8 cellular contexts compared by ENCODE assay signal in the genomic region with DNA sequence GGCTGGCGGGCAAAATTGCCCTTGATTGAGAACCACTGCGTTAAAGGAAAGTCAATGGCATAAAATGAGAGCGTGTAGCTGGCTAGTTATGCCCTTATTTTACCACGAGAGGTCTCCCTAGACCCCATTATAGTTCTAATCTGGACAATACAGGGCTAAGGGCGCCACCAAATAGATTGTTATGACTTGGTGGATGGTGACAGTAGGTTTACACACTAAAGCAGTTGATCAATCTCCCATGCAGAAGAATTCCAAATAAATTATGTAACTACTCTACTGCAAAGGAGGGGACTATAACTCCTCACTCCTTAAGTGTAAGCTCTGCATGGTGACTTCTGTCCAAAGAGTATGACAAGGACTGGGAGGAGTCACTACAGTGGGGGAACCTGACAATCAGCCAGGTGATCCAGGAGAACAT. TPM values are rescaled to one million over a fixed set of nuclear protein-coding genes. Genes with fewer than 3 reads are reported as not detected.
DNase-seq lines count a peak whose midpoint lies in the region; ATAC-seq and TF ChIP-seq lines count a peak whose summit lies in the region.

No MANE protein-coding gene starts in this region.

- H3K36me3 ChIP-seq in trophoblast cell (ENCODE audit: control insufficient read depth in 1 of 2, insufficient read depth in 2 of 2, low read length in 2 of 2): no peaks in the 10 kb centered on the region

- no peaks in the 10 kb centered on the region for H3K9me3 Mint-ChIP-seq in activated naive CD8-positive, alpha-beta T cell treated with anti-CD3 and anti-CD28 coated beads for 36 hours

- no peak overlapping the region for H3K4me2 ChIP-seq in trophoblast cell (ENCODE audit: low read length)

- no peak overlapping the region for H2BK5ac ChIP-seq in trophoblast cell (ENCODE audit: low read depth, low read length, poor library complexity)

- H3K36me3 Mint-ChIP-seq in activated naive CD8-positive, alpha-beta T cell treated with anti-CD3 and anti-CD28 coated beads for 36 hours: no peaks in the 10 kb centered on the region

- no peak overlapping the region for H2BK12ac ChIP-seq in trophoblast cell (ENCODE audit: low read length)

- H3K23ac ChIP-seq in trophoblast cell (ENCODE audit: low read length): no peak overlapping the region

- ATAC-seq in GM18858 (IDR thresholded peaks at IDR 0.05; ENCODE audit: unreplicated experiment) (peak; percentile 46), Right ventricle myocardium superior (ENCODE audit: poor library complexity) (peak; percentile 97), HG03280 (IDR thresholded peaks at IDR 0.05; ENCODE audit: unreplicated experiment) (no peak)

- no peak overlapping the region for H3K4me3 Mint-ChIP-seq in activated naive CD8-positive, alpha-beta T cell treated with anti-CD3 and anti-CD28 coated beads for 36 hours

- no peak overlapping the region for H3K18ac ChIP-seq in trophoblast cell (ENCODE audit: low read length)

- H4K12ac ChIP-seq in trophoblast cell (ENCODE audit: low read depth, low read length): no peak overlapping the region

- no peaks in the 10 kb centered on the region for H3K4me1 ChIP-seq in trophoblast cell (ENCODE audit: control insufficient read depth in 1 of 2, insufficient read depth in 2 of 2, low read length in 2 of 2)

- no peak overlapping the region for H4K91ac ChIP-seq in trophoblast cell (ENCODE audit: low read depth, low read length)

- H2AFZ ChIP-seq in trophoblast cell (ENCODE audit: insufficient read depth, low read length, poor library complexity): no peak overlapping the region

- no peak overlapping the region for H3K9ac ChIP-seq in trophoblast cell (ENCODE audit: low read length)

- H3K27ac ChIP-seq in trophoblast cell (ENCODE audit: low read depth, low read length): no peak overlapping the region

- DNase-seq in AG09319 (ENCODE audit: extremely low read depth, low read depth) (no peak), LNCaP clone FGC (ENCODE audit: low read depth) (no peak), OCI-M1 (lab: John Stamatoyannopoulos, UW) (peak; percentile 88), Right ventricle myocardium superior (no peak), trophoblast cell (peak; percentile 47 to 90)
- peak; percentile 13 for DNase-seq in activated naive CD8-positive, alpha-beta T cell treated with anti-CD3 and anti-CD28 coated beads for 36 hours

- H3K27me3 ChIP-seq in trophoblast cell (ENCODE audit: insufficient read depth, low read length): no peaks in the 10 kb centered on the region

- H3K9me3 ChIP-seq in trophoblast cell (ENCODE audit: insufficient read depth, low read depth, low read length): no peaks in the 10 kb centered on the region

- no peak overlapping the region for H4K8ac ChIP-seq in trophoblast cell (ENCODE audit: low read depth, low read length)

- H2AK5ac ChIP-seq in trophoblast cell (ENCODE audit: low read length): no peak overlapping the region

- no peak overlapping the region for H3K4ac ChIP-seq in trophoblast cell (ENCODE audit: low read depth, low read length)

- no peak overlapping the region for H2BK120ac ChIP-seq in trophoblast cell (ENCODE audit: insufficient read depth, low read length, poor library complexity)

- no peak overlapping the region for H3K27ac Mint-ChIP-seq in activated naive CD8-positive, alpha-beta T cell treated with anti-CD3 and anti-CD28 coated beads for 36 hours

- H3K4me1 Mint-ChIP-seq in activated naive CD8-positive, alpha-beta T cell treated with anti-CD3 and anti-CD28 coated beads for 36 hours: no peaks in the 10 kb centered on the region

- H3K4me3 ChIP-seq in LNCaP clone FGC (ENCODE audit: low read depth, low read length): no peak overlapping the region
- no peak overlapping the region for H3K4me3 ChIP-seq in trophoblast cell (ENCODE audit: low read depth, low read length)

- TF ChIP-seq CTCF in AG09319 (IDR thresholded peaks at IDR 0.05; ENCODE audit: low read depth, low read length): peak; percentile 78
- TF ChIP-seq CTCF in LNCaP clone FGC (IDR thresholded peaks at IDR 0.05; ENCODE audit: control insufficient read depth, extremely low read depth, insufficient read depth): peak; percentile 89

- no CpG with 5 or more reads among the region's 5 CpGs for WGBS in trophoblast cell (ENCODE audit: extremely low coverage, insufficient coverage, insufficient read length)

- no peaks in the 10 kb centered on the region for H3K79me1 ChIP-seq in trophoblast cell (ENCODE audit: low read length)

- H3K79me2 ChIP-seq in trophoblast cell (ENCODE audit: control insufficient read depth, insufficient read depth, low read length, poor library complexity): no peaks in the 10 kb centered on the region

- intact Hi-C loops in Right ventricle myocardium superior (cut with DNase I): loop anchor here (2.0 to 10.0 kb wide), 2 partner anchors 130 to 244 kb away; no protein-coding TSS in a partner anchor

- H3K14ac ChIP-seq in trophoblast cell (ENCODE audit: low read length): no peak overlapping the region

- H3K27me3 Mint-ChIP-seq in activated naive CD8-positive, alpha-beta T cell treated with anti-CD3 and anti-CD28 coated beads for 36 hours: no peaks in the 10 kb centered on the region

RNA-seq across cellular contexts. Expression of a gene that starts 20.4 kb away (rescaled TPM):
- 1 to 10 TPM; 4.4 to 4.7 TPM for total RNA-seq in activated naive CD8-positive, alpha-beta T cell treated with anti-CD3 and anti-CD28 coated beads for 36 hours
- total RNA-seq in Right ventricle myocardium superior: 28.9 TPM
- 17.0 and 17.3 TPM in 2 replicates for polyA plus RNA-seq in trophoblast cell (2013)

Comparison
In these comparisons a context has a peak if more than half of its experiments do, and no peak if none do; other contexts are left out.
1. DNase-seq: peak in OCI-M1 (single experiment), activated naive CD8-positive, alpha-beta T cell treated with anti-CD3 and anti-CD28 coated beads for 36 hours (single experiment) and trophoblast cell (2 of 2); none in AG09319 (single experiment), LNCaP clone FGC (single experiment) and Right ventricle myocardium superior (single experiment).